Comparison of ENCODE assay signal across 20 cellular contexts in the genomic region with DNA sequence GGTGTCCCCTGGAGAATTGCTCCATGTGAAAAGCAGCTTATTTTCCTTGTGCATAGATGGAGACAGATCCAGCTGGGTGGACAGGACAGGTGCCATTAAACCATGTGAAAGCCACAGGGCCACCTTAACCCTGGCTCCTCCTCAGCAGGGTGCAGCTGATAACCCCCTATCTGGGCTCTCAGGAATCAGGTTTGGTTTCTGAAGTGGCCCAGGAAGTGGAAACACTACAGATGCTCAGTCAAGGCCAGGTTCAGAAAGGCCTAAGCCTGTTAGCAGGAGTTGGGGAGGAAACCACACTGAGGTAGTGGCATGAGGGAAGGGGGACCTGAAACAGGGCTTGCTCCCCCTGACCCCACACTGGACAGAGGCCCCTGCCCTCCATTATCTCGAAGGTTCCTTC.
DNase-seq lines count a peak whose midpoint lies in the region; ATAC-seq, FAIRE-seq and TF ChIP-seq lines count a peak whose summit lies in the region.
"Had no signal": no experiment of that assay in that cellular context is flagged by ENCODE, and none has a peak within 500 bp of the region (broad histone marks: within the 10 kb centered on the region; RNA-seq: fewer than 3 reads in every experiment).

No MANE protein-coding gene starts in this region.

- H3K9me3 Mint-ChIP-seq in T-helper 1 cell treated with Interleukin-12 subunit alpha and Interleukin-12 subunit beta and Interleukin-4 antibody, amounts not matched to agents 30 μg/mL and 1 μg/mL, for 36 hours, result peaks cover 7% of the 10 kb centered on the region
- H3K9me3 Mint-ChIP-seq in CD8-positive, alpha-beta memory T cell, result no peaks in the 10 kb centered on the region

- H3K4me3 ChIP-seq in GM12865 (ENCODE audit: low read depth, low read length) (no peak overlapping the region), bronchial epithelial cell (ENCODE audit: low read depth, low read length) (no peak overlapping the region)
- no peak overlapping the region for H3K4me3 ChIP-seq in CD8-positive, alpha-beta memory T cell (ENCODE audit: low read length)
- H3K4me3 ChIP-seq: BLaER1 treated with 17β-estradiol and CSF1 and Interleukin-3, amounts not matched to agents 10 nM and 100 nM had no signal

- H3K27ac ChIP-seq in CD8-positive, alpha-beta memory T cell (ENCODE audit: low read depth, low read length), result no peak overlapping the region
- H3K27ac ChIP-seq: BLaER1 treated with 17β-estradiol and CSF1 and Interleukin-3, amounts not matched to agents 10 nM and 100 nM had no signal

- no peaks in the 10 kb centered on the region for H3K9me3 ChIP-seq in CD8-positive, alpha-beta memory T cell (ENCODE audit: low read length)
- H3K9me3 ChIP-seq: SK-N-SH had no signal

- peak; percentile 50 for FAIRE-seq in bronchial epithelial cell (lab: Jason Lieb, UNC)
- FAIRE-seq: G401.6, GM18507, H54 had no signal

- H3K4me3 Mint-ChIP-seq in T-helper 1 cell treated with Interleukin-12 subunit alpha and Interleukin-12 subunit beta and Interleukin-4 antibody, amounts not matched to agents 30 μg/mL and 1 μg/mL, for 36 hours, result no peak overlapping the region
- no peak overlapping the region for H3K4me3 Mint-ChIP-seq in CD8-positive, alpha-beta memory T cell
- H3K4me3 Mint-ChIP-seq: CD4-positive, alpha-beta memory T cell had no signal

- POLR2A ChIA-PET in CD8-positive, alpha-beta memory T cell (lab: Charles Lee), result no interaction called here

- peak overlapping the region; percentile 17 for H3K27ac Mint-ChIP-seq in T-helper 1 cell treated with Interleukin-12 subunit alpha and Interleukin-12 subunit beta and Interleukin-4 antibody, amounts not matched to agents 30 μg/mL and 1 μg/mL, for 36 hours
- H3K27ac Mint-ChIP-seq in CD8-positive, alpha-beta memory T cell, result peak overlapping the region in 2 of 8 donors; percentile 25 to 29

- peaks cover 9% of the 10 kb centered on the region for H3K4me1 ChIP-seq in CD8-positive, alpha-beta memory T cell (ENCODE audit: insufficient read depth, low read length)

- CTCF ChIA-PET in CD8-positive, alpha-beta memory T cell (lab: Charles Lee), result interaction anchor here (0.7 kb wide), 1 partner anchor 9 kb away, joined by 3 read pairs; no protein-coding TSS in a partner anchor

- no peaks in the 10 kb centered on the region for H3K27me3 ChIP-seq in bronchial epithelial cell (ENCODE audit: control insufficient read depth, insufficient read depth, low read length)
- no peaks in the 10 kb centered on the region for H3K27me3 ChIP-seq in CD8-positive, alpha-beta memory T cell (ENCODE audit: insufficient read depth, low read length, poor library complexity, severe bottlenecking)
- H3K27me3 ChIP-seq: BLaER1 treated with 17β-estradiol and CSF1 and Interleukin-3, amounts not matched to agents 10 nM and 100 nM had no signal

- H3K27me3 Mint-ChIP-seq in T-helper 1 cell treated with Interleukin-12 subunit alpha and Interleukin-12 subunit beta and Interleukin-4 antibody, amounts not matched to agents 30 μg/mL and 1 μg/mL, for 36 hours (ENCODE audit: low read depth), result no peaks in the 10 kb centered on the region
- peaks cover 0 to 2% of the 10 kb centered on the region in 2 donors for H3K27me3 Mint-ChIP-seq in CD8-positive, alpha-beta memory T cell
- H3K27me3 Mint-ChIP-seq: CD4-positive, alpha-beta memory T cell had no signal

- peaks cover 41% of the 10 kb centered on the region for H3K4me1 Mint-ChIP-seq in T-helper 1 cell treated with Interleukin-12 subunit alpha and Interleukin-12 subunit beta and Interleukin-4 antibody, amounts not matched to agents 30 μg/mL and 1 μg/mL, for 36 hours (ENCODE audit: low read depth)
- peaks cover 35 to 43% (median 42%) of the 10 kb centered on the region in 3 donors for H3K4me1 Mint-ChIP-seq in CD8-positive, alpha-beta memory T cell

- no peak for ATAC-seq in GM21825 (IDR thresholded peaks at IDR 0.05; ENCODE audit: unreplicated experiment)

- H3K36me3 Mint-ChIP-seq in T-helper 1 cell treated with Interleukin-12 subunit alpha and Interleukin-12 subunit beta and Interleukin-4 antibody, amounts not matched to agents 30 μg/mL and 1 μg/mL, for 36 hours (ENCODE audit: low read depth), result peaks cover 13% of the 10 kb centered on the region
- no peaks in the 10 kb centered on the region for H3K36me3 Mint-ChIP-seq in CD8-positive, alpha-beta memory T cell
- H3K36me3 Mint-ChIP-seq: CD4-positive, alpha-beta memory T cell had no signal

- DNase-seq in T-helper 1 cell (no peak), GM12865 (ENCODE audit: low read depth) (peak; percentile 7), NCI-H146 treated with DMSO at 0.1 percent for 48 hours (lab: John Stamatoyannopoulos, UW; ENCODE audit: unreplicated experiment) (peak; percentile 64), bronchial epithelial cell (ENCODE audit: low read depth) (no peak), glomerular visceral epithelial cell (ENCODE audit: extremely low spot score) (no peak)
- DNase-seq in CD8-positive, alpha-beta memory T cell, result no peak
- DNase-seq: 8988T; CD4-positive, alpha-beta memory T cell; NCI-H1092 treated with DMSO at 0.1 percent for 48 hours; NCI-H1436 treated with DMSO at 0.1 percent for 48 hours; NCI-H2081 treated with DMSO at 0.1 percent for 48 hours; NCI-H510A; SIG-M5; SK-N-SH had no signal

- no peak for TF ChIP-seq CTCF in GM12865 (IDR thresholded peaks at IDR 0.05; ENCODE audit: insufficient read depth, low read depth, low read length, missing control alignments)
- TF ChIP-seq CTCF in bronchial epithelial cell (IDR thresholded peaks at IDR 0.05; ENCODE audit: insufficient read depth, low read length, severe bottlenecking), result no peak

- H3K36me3 ChIP-seq in bronchial epithelial cell (ENCODE audit: control insufficient read depth, insufficient read depth, low read length), result no peaks in the 10 kb centered on the region
- no peaks in the 10 kb centered on the region for H3K36me3 ChIP-seq in CD8-positive, alpha-beta memory T cell (ENCODE audit: insufficient read depth, low read length)
- H3K36me3 ChIP-seq: BLaER1 treated with 17β-estradiol and CSF1 and Interleukin-3, amounts not matched to agents 10 nM and 100 nM had no signal

Comparison
In these comparisons a context has a peak if more than half of its experiments do, and no peak if none do; other contexts are left out.
1. DNase-seq: peak in GM12865 (single experiment) and NCI-H146 treated with DMSO at 0.1 percent for 48 hours (single experiment); none in T-helper 1 cell (0 of 5), bronchial epithelial cell (single experiment), glomerular visceral epithelial cell (single experiment) and CD8-positive, alpha-beta memory T cell (0 of 5).